16 cellular contexts compared by ENCODE assay signal in the genomic region with DNA sequence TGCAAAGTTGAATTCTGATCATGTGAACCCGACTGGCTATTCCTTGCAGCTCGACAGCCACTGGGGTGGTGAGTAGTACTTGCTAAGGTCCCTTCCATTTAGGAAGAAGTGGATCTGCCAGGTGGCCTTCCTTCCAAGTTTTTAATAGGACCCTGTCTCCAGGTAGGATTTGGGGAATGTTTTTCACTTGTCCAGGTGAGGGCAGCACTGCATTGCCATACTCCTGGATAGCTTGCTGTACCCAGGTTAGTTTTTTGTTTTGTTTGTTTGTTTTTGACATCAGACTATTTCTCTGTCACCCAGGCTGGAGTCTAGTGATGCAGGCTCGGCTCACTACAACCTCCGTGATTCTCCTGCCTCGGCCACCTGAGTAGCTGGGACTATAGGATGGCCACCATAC.
DNase-seq lines count a peak whose midpoint lies in the region; ATAC-seq and TF ChIP-seq lines count a peak whose summit lies in the region.
"Had no signal": no experiment of that assay in that cellular context is flagged by ENCODE, and none has a peak within 500 bp of the region (broad histone marks: within the 10 kb centered on the region; RNA-seq: fewer than 3 reads in every experiment).

No MANE protein-coding gene starts in this region.

- no peaks in the 10 kb centered on the region for H3K4me1 Mint-ChIP-seq in nephron progenitor cell

- no peak overlapping the region for H2AFZ ChIP-seq in Loucy (ENCODE audit: low read length)

- H3K9me3 Mint-ChIP-seq in nephron progenitor cell = peaks cover 45% of the 10 kb centered on the region
- H3K9me3 Mint-ChIP-seq: stimulated activated naive CD8-positive, alpha-beta T cell treated with anti-CD3 and anti-CD28 coated beads, Interleukin-15, Interleukin-2, amounts not matched to agents 100 ng/mL and 50 ng/mL, for 24 hours had no signal

- ATAC-seq in HG03135 (IDR thresholded peaks at IDR 0.05; ENCODE audit: unreplicated experiment) (no peak), GM18858 (IDR thresholded peaks at IDR 0.05; ENCODE audit: unreplicated experiment) (no peak)
- ATAC-seq: heart left ventricle had no signal

- peak; percentile 27; the same call in 1 of the 3 replicates for TF ChIP-seq CTCF in GM12872 (IDR thresholded peaks at IDR 0.05; ENCODE audit: insufficient read depth, low read depth, low read length)
- TF ChIP-seq CTCF in Loucy (conservative IDR thresholded peaks at IDR 0.05; ENCODE audit: low read length) = peak; percentile 38
- TF ChIP-seq CTCF in brain microvascular endothelial cell (IDR thresholded peaks at IDR 0.05; ENCODE audit: low read depth, low read length, missing control alignments) = peak; percentile 25
- TF ChIP-seq CTCF in nephron progenitor cell (IDR thresholded peaks at IDR 0.05) = no peak
- no peak for TF ChIP-seq CTCF in tibial artery (IDR thresholded peaks at IDR 0.05)

- H3K27ac ChIP-seq in brain microvascular endothelial cell (no peak overlapping the region), tibial artery (no peak overlapping the region)
- H3K27ac ChIP-seq: heart left ventricle, Peyer's patch had no signal

- H3K4me3 ChIP-seq in Loucy (ENCODE audit: low read length, poor library complexity, severe bottlenecking) (no peak overlapping the region), brain microvascular endothelial cell (ENCODE audit: low read depth, low read length) (no peak overlapping the region), tibial artery (no peak overlapping the region)
- H3K4me3 ChIP-seq: heart left ventricle, Peyer's patch had no signal

- intact Hi-C loops in tibial artery (cut with DNase I; ENCODE audit: low total_unique reads) = no loop called here

- H4K20me1 ChIP-seq in Loucy (ENCODE audit: insufficient read depth, low read length, poor library complexity, severe bottlenecking) = no peaks in the 10 kb centered on the region

- H3K4me3 Mint-ChIP-seq in nephron progenitor cell = no peak overlapping the region
- H3K4me3 Mint-ChIP-seq: stimulated activated naive CD8-positive, alpha-beta T cell treated with anti-CD3 and anti-CD28 coated beads, Interleukin-15, Interleukin-2, amounts not matched to agents 100 ng/mL and 50 ng/mL, for 24 hours had no signal

- H3K36me3 Mint-ChIP-seq in nephron progenitor cell (ENCODE audit: low read depth) = no peaks in the 10 kb centered on the region

- H3K27me3 ChIP-seq in Loucy (ENCODE audit: insufficient read depth, low read length, poor library complexity, severe bottlenecking) (no peaks in the 10 kb centered on the region), brain microvascular endothelial cell (replicated peaks) (no peaks in the 10 kb centered on the region), tibial artery (no peaks in the 10 kb centered on the region)
- H3K27me3 ChIP-seq: Peyer's patch had no signal

- no peaks in the 10 kb centered on the region for H3K36me3 ChIP-seq in Loucy (ENCODE audit: insufficient read depth, low read length)
- no peaks in the 10 kb centered on the region for H3K36me3 ChIP-seq in brain microvascular endothelial cell (replicated peaks)
- H3K36me3 ChIP-seq in tibial artery = no peaks in the 10 kb centered on the region
- H3K36me3 ChIP-seq: heart left ventricle, Peyer's patch had no signal

- no peak overlapping the region for H3K4me2 ChIP-seq in Loucy (ENCODE audit: low read depth, low read length, poor library complexity, severe bottlenecking)

- peaks cover 7% of the 10 kb centered on the region for H3K27me3 Mint-ChIP-seq in nephron progenitor cell (ENCODE audit: low read depth, poor library complexity)
- H3K27me3 Mint-ChIP-seq: progenitor cell of endocrine pancreas; stimulated activated naive CD8-positive, alpha-beta T cell treated with anti-CD3 and anti-CD28 coated beads, Interleukin-15, Interleukin-2, amounts not matched to agents 100 ng/mL and 50 ng/mL, for 24 hours had no signal

- in situ Hi-C loops in brain microvascular endothelial cell (cut with HindIII; ENCODE audit: low pct_ligation_motif_present, low sequenced_read_pairs) = no loop called here

- no peak overlapping the region for H3K27ac Mint-ChIP-seq in nephron progenitor cell
- H3K27ac Mint-ChIP-seq: progenitor cell of endocrine pancreas; stimulated activated naive CD8-positive, alpha-beta T cell treated with anti-CD3 and anti-CD28 coated beads, Interleukin-15, Interleukin-2, amounts not matched to agents 100 ng/mL and 50 ng/mL, for 24 hours had no signal

- DNase-seq in brain microvascular endothelial cell (no peak), nephron progenitor cell (peak; percentile 1), tibial artery (no peak)
- DNase-seq: activated CD8-positive, alpha-beta memory T cell treated with anti-CD3 and anti-CD28 coated beads, Interleukin-2, amount 50 U/mL, for 48 hours; amniotic stem cell; DMS79 treated with DMSO at 0.1 percent for 48 hours; heart left ventricle; NCI-H187 treated with DMSO at 0.1 percent for 48 hours; Peyer's patch; stimulated activated CD4-positive, alpha-beta T cell treated with anti-CD3 and anti-CD28 coated beads, Interleukin-2, amount 100 ng/mL, for 48 hours had no signal

- H3K4me1 ChIP-seq in Loucy (ENCODE audit: insufficient read depth, low read length, poor library complexity, severe bottlenecking) = no peaks in the 10 kb centered on the region
- no peaks in the 10 kb centered on the region for H3K4me1 ChIP-seq in tibial artery
- H3K4me1 ChIP-seq: heart left ventricle, Peyer's patch had no signal

- no peaks in the 10 kb centered on the region for H3K9me3 ChIP-seq in Loucy (ENCODE audit: insufficient read depth, low read depth, low read length)
- H3K9me3 ChIP-seq in tibial artery = no peaks in the 10 kb centered on the region
- H3K9me3 ChIP-seq: heart left ventricle, Peyer's patch had no signal

- no peaks in the 10 kb centered on the region for H3K9me2 ChIP-seq in Loucy (replicated peaks; ENCODE audit: low read depth, low read length)

- no peaks in the 10 kb centered on the region for H3K79me2 ChIP-seq in Loucy (ENCODE audit: insufficient read depth, low read length)

- H3F3A ChIP-seq in Loucy (ENCODE audit: low read depth) = no peaks in the 10 kb centered on the region

- no peak overlapping the region for H3K9ac ChIP-seq in Loucy (ENCODE audit: low read depth, low read length, poor library complexity, severe bottlenecking)

Comparison
In these comparisons a context has a peak if more than half of its experiments do, and no peak if none do; other contexts are left out.
1. CTCF ChIP-seq: peak in GM12872 (single experiment), Loucy (single experiment) and brain microvascular endothelial cell (single experiment); none in nephron progenitor cell (single experiment) and tibial artery (0 of 2).